24 cellular contexts compared by ENCODE assay signal in genomic region chr6:143288923-143289322, GRCh38.
"Had no signal": no experiment of that assay in that cellular context is flagged by ENCODE, and none has a peak within 500 bp of the region (broad histone marks: within the 10 kb centered on the region; RNA-seq: fewer than 3 reads in every experiment).

No MANE protein-coding gene starts in this region.

- H3K27me3 Mint-ChIP-seq: activated CD8-positive, alpha-beta memory T cell treated with anti-CD3 and anti-CD28 coated beads, Interleukin-2, amount 10 ng/mL, durations not matched to agents 7 days and 5 days; activated naive CD4-positive, alpha-beta T cell treated with anti-CD3 and anti-CD28 coated beads, Interleukin-2, amount 50 U/mL, for 24 hours; activated naive CD8-positive, alpha-beta T cell treated with anti-CD3 and anti-CD28 coated beads, Interleukin-2, amount 50 U/mL, for 24 hours; memory B cell; naive thymus-derived CD8-positive, alpha-beta T cell; stimulated activated naive B cell treated with anti-CD40 and anti-IgM and Interleukin-4, amounts not matched to agents 10 μg/mL and 1 μg/mL and 100 μg/mL, for 72 hours; T-helper 17 cell had no signal

- H3K4me1 ChIP-seq: breast epithelium had no signal

- H3K9me3 ChIP-seq: breast epithelium, esophagus muscularis mucosa, heart left ventricle, suprapubic skin, tibial artery had no signal

- H3K36me3 ChIP-seq: breast epithelium, esophagus muscularis mucosa, heart left ventricle, suprapubic skin, tibial artery, WERI-Rb-1 had no signal

- ATAC-seq: activated CD8-positive, alpha-beta memory T cell treated with anti-CD3 and anti-CD28 coated beads, Interleukin-2, amount 10 ng/mL, durations not matched to agents 7 days and 5 days; activated CD8-positive, alpha-beta T cell treated with anti-CD3 and anti-CD28 coated beads, Interleukin-2, amount 10 ng/mL, durations not matched to agents 7 days and 5 days; activated naive CD8-positive, alpha-beta T cell treated with anti-CD3 and anti-CD28 coated beads, Interleukin-2, amount 50 U/mL, for 24 hours; foreskin keratinocyte; heart left ventricle; naive thymus-derived CD8-positive, alpha-beta T cell; right cardiac atrium; stimulated activated naive B cell treated with anti-CD40 and anti-IgM and Interleukin-4, amounts not matched to agents 10 μg/mL and 1 μg/mL and 100 μg/mL, for 72 hours; T-helper 17 cell had no signal

- H3K27me3 ChIP-seq: breast epithelium, esophagus muscularis mucosa, foreskin keratinocyte, heart left ventricle, suprapubic skin, tibial artery had no signal

- H3K27ac ChIP-seq: breast epithelium, esophagus muscularis mucosa, foreskin keratinocyte, heart left ventricle, suprapubic skin, tibial artery, WERI-Rb-1 had no signal

- H3K36me3 Mint-ChIP-seq: activated CD8-positive, alpha-beta memory T cell treated with anti-CD3 and anti-CD28 coated beads, Interleukin-2, amount 10 ng/mL, durations not matched to agents 7 days and 5 days had no signal

- H3K9me3 Mint-ChIP-seq: activated naive CD4-positive, alpha-beta T cell treated with anti-CD3 and anti-CD28 coated beads, Interleukin-2, amount 50 U/mL, for 24 hours; activated naive CD8-positive, alpha-beta T cell treated with anti-CD3 and anti-CD28 coated beads, Interleukin-2, amount 50 U/mL, for 24 hours; activated T-helper 2 cell treated with anti-CD3 and anti-CD28 coated beads, Interferon-gamma antibody, Interleukin-2, Interleukin-4, amounts not matched to agents 10 μg/mL and 5 μg/mL and 100 μg/mL, durations not matched to agents 14 hours and 24 hours and 36 hours; memory B cell; naive thymus-derived CD8-positive, alpha-beta T cell had no signal

- H3K27ac Mint-ChIP-seq: activated CD8-positive, alpha-beta memory T cell treated with anti-CD3 and anti-CD28 coated beads, Interleukin-2, amount 10 ng/mL, durations not matched to agents 7 days and 5 days; activated CD8-positive, alpha-beta T cell treated with anti-CD3 and anti-CD28 coated beads, Interleukin-2, amount 10 ng/mL, durations not matched to agents 7 days and 5 days; activated naive CD4-positive, alpha-beta T cell treated with anti-CD3 and anti-CD28 coated beads, Interleukin-2, amount 50 U/mL, for 24 hours; activated naive CD8-positive, alpha-beta T cell treated with anti-CD3 and anti-CD28 coated beads, Interleukin-2, amount 50 U/mL, for 24 hours; activated T-helper 2 cell treated with anti-CD3 and anti-CD28 coated beads, Interferon-gamma antibody, Interleukin-2, Interleukin-4, amounts not matched to agents 10 μg/mL and 5 μg/mL and 100 μg/mL, durations not matched to agents 14 hours and 24 hours and 36 hours; memory B cell; naive thymus-derived CD8-positive, alpha-beta T cell; stimulated activated naive B cell treated with anti-CD40 and anti-IgM and Interleukin-4, amounts not matched to agents 10 μg/mL and 1 μg/mL and 100 μg/mL, for 72 hours; T-helper 17 cell had no signal

- H3K4me3 ChIP-seq: breast epithelium, esophagus muscularis mucosa, heart left ventricle, suprapubic skin, tibial artery had no signal

- H3K4me1 Mint-ChIP-seq: activated CD8-positive, alpha-beta memory T cell treated with anti-CD3 and anti-CD28 coated beads, Interleukin-2, amount 10 ng/mL, durations not matched to agents 7 days and 5 days; activated naive CD4-positive, alpha-beta T cell treated with anti-CD3 and anti-CD28 coated beads, Interleukin-2, amount 50 U/mL, for 24 hours; activated naive CD8-positive, alpha-beta T cell treated with anti-CD3 and anti-CD28 coated beads, Interleukin-2, amount 50 U/mL, for 24 hours; memory B cell; naive thymus-derived CD8-positive, alpha-beta T cell; stimulated activated naive B cell treated with anti-CD40 and anti-IgM and Interleukin-4, amounts not matched to agents 10 μg/mL and 1 μg/mL and 100 μg/mL, for 72 hours; T-helper 17 cell had no signal

- H3K4me3 Mint-ChIP-seq: activated CD8-positive, alpha-beta memory T cell treated with anti-CD3 and anti-CD28 coated beads, Interleukin-2, amount 10 ng/mL, durations not matched to agents 7 days and 5 days; activated CD8-positive, alpha-beta T cell treated with anti-CD3 and anti-CD28 coated beads, Interleukin-2, amount 10 ng/mL, durations not matched to agents 7 days and 5 days; activated naive CD4-positive, alpha-beta T cell treated with anti-CD3 and anti-CD28 coated beads, Interleukin-2, amount 50 U/mL, for 24 hours; activated naive CD8-positive, alpha-beta T cell treated with anti-CD3 and anti-CD28 coated beads, Interleukin-2, amount 50 U/mL, for 24 hours; memory B cell; naive thymus-derived CD8-positive, alpha-beta T cell; stimulated activated naive B cell treated with anti-CD40 and anti-IgM and Interleukin-4, amounts not matched to agents 10 μg/mL and 1 μg/mL and 100 μg/mL, for 72 hours; T-helper 17 cell had no signal

- DNase-seq: activated CD4-positive, alpha-beta T cell treated with anti-CD3 and anti-CD28 coated beads for 1 hour; activated CD8-positive, alpha-beta memory T cell treated with anti-CD3 and anti-CD28 coated beads, Interleukin-2, amount 10 ng/mL, durations not matched to agents 7 days and 5 days; activated CD8-positive, alpha-beta T cell treated with anti-CD3 and anti-CD28 coated beads, Interleukin-2, amount 10 ng/mL, durations not matched to agents 7 days and 5 days; activated naive CD8-positive, alpha-beta T cell treated with anti-CD3 and anti-CD28 coated beads, Interleukin-2, amount 50 U/mL, for 24 hours; activated T-cell treated with anti-CD3 and anti-CD28 coated beads, Interleukin-2, amount 50 U/mL, for 48 hours; central memory CD4-positive, alpha-beta T cell; foreskin keratinocyte; heart left ventricle; hypothalamus; naive thymus-derived CD8-positive, alpha-beta T cell; right cardiac atrium; stimulated activated CD4-positive, alpha-beta T cell treated with anti-CD3 and anti-CD28 coated beads, Interleukin-15, amount 100 ng/mL, for 24 hours; stimulated activated CD4-positive, alpha-beta T cell treated with anti-CD3 and anti-CD28 coated beads, Interleukin-2, amount 100 ng/mL, for 24 hours; stimulated activated naive B cell treated with anti-CD40 and anti-IgM and Interleukin-4, amounts not matched to agents 10 μg/mL and 1 μg/mL and 100 μg/mL, for 72 hours; T-helper 17 cell; T1000; tibial artery; WERI-Rb-1 had no signal
